ENCODE assay signal across 8 cellular contexts in the genomic region with DNA sequence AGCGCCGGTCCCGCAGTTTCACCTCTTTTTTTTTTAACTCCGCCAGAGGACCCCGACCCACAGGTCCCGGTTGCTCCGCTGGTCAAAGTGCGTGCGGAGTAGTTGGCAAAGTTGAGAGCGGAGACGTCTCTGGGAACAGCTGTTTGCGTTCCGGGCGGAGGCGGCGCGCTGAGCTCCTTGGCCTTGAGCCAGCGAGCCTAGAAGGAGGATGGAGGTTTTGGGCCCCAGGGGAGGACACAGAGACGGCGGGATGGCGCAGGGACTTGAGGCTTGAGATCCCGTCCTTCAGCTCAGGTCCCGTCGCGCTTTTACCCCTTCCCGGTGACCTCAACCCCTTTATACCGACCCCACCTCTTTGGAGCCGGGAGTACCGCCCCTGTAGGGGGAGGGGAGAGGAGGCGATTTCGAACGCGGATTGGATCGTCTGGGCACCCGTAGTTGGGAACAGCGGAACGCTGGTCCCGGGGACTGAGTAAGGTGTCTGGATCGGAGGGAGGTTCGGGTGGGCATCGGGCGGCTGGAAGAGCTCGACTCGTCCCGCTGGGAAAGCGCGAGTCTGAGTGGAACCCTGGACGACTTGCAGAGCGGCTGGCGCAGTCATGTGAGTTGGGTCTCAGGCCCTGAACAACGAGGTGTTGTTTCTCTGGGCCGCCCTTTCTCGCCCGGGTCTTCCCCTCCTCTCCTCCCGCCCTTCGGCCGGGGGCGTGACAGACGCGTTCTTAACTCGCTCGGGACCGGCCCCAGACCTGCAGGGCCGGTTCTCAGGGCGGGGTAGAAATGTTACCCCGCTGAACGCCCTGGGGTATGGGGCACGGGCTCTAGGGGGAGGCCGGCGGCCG. TPM values are rescaled to one million over a fixed set of nuclear protein-coding genes. Genes with fewer than 3 reads are reported as not detected.
DNase-seq lines count a peak whose midpoint lies in the region; ATAC-seq and TF ChIP-seq lines count a peak whose summit lies in the region.

A gene with protein sequence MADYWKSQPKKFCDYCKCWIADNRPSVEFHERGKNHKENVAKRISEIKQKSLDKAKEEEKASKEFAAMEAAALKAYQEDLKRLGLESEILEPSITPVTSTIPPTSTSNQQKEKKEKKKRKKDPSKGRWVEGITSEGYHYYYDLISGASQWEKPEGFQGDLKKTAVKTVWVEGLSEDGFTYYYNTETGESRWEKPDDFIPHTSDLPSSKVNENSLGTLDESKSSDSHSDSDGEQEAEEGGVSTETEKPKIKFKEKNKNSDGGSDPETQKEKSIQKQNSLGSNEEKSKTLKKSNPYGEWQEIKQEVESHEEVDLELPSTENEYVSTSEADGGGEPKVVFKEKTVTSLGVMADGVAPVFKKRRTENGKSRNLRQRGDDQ (plus strand): TSS at position 435 of the 839 bp plus-strand sequence. CDS start 165 bp downstream, at position 600.

- in situ Hi-C loops in GM13976 (cut with MboI; ENCODE audit: low sequenced_read_pairs, unreplicated experiment) = loop anchor here (25.0 kb wide), 1 partner anchor 274 kb away; the partner anchor contains the start of gene SLC25A15

- peak; percentile 17 for TF ChIP-seq CTCF in GM13976 (IDR thresholded peaks at IDR 0.05; ENCODE audit: borderline replicate concordance, control extremely low read depth, extremely low read depth, insufficient read depth, missing control alignments)
- TF ChIP-seq CTCF in prostate gland (IDR thresholded peaks at IDR 0.05) = peak in 1 of 4 experiments; percentile 36

- WGBS in prostate gland = under 1% methylated on average over 71 of the region's 71 CpGs

- H3K36me3 ChIP-seq in prostate gland = no peaks in the 10 kb centered on the region

- peak within 1 kb of the TSS; percentile 77 to 82 for H3K4me3 ChIP-seq in prostate gland

- DNase-seq in GM13976 (ENCODE audit: low spot score) (peak; percentile 94), NCI-H1436 treated with DMSO at 0.1 percent for 48 hours (lab: John Stamatoyannopoulos, UW) (peak; percentile 49), T-helper 1 cell (peak; percentile 67 to 90 (median 77)), amniotic epithelial cell (ENCODE audit: low read depth) (peak; percentile 94), left ventricle myocardium superior (peak; percentile 94), prostate gland (ENCODE audit: low spot score) (peak; percentile 94), ureter (ENCODE audit: low spot score) (peak; percentile 97)

- no peaks in the 10 kb centered on the region for H3K9me3 ChIP-seq in prostate gland

- no peaks in the 10 kb centered on the region for H3K27me3 ChIP-seq in prostate gland (replicated peaks; ENCODE audit: insufficient read depth)

- ATAC-seq in HG02840 (IDR thresholded peaks at IDR 0.05; ENCODE audit: low FRiP score, unreplicated experiment) (peak; percentile 58), left ventricle myocardium superior (peak; percentile 79)

- peaks cover 11% of the 10 kb centered on the region for H3K4me1 ChIP-seq in prostate gland (replicated peaks)

- peak; percentile 48 for TF ChIP-seq POLR2A in prostate gland (IDR thresholded peaks at IDR 0.05)

- intact Hi-C loops in left ventricle myocardium superior (cut with micrococcal nuclease) (no loop called here), prostate gland (cut with DNase I) (loop anchor here (5.0 to 10.0 kb wide), 3 partner anchors 181 to 594 kb away; partner anchors contain the start of gene NAA16)

- H3K27ac ChIP-seq in prostate gland = peak within 1 kb of the TSS; percentile 97 to 98

RNA-seq across cellular contexts. Expression of the gene that starts here (rescaled TPM):
- total RNA-seq in left ventricle myocardium superior = 20.8 TPM
- total RNA-seq in prostate gland = 10 to 100 TPM; 13.3 to 14.1 TPM
- total RNA-seq in ureter = 11.3 TPM

Comparison
In these comparisons a context has a peak if more than half of its experiments do, and no peak if none do; other contexts are left out.
1. Peak in every context shown above with its lines: DNase-seq, ATAC-seq, H3K4me3 ChIP-seq and H3K27ac ChIP-seq.